ENCODE assay signal across 24 cellular contexts in genomic region chr4:10727140-10727880, GRCh38. TPM values are rescaled to one million over a fixed set of nuclear protein-coding genes. Genes with fewer than 3 reads are reported as not detected.
A peak's percentile ranks its signal among the peaks of the same experiment; 100 is the strongest.
DNase-seq lines count a peak whose midpoint lies in the region; ATAC-seq, FAIRE-seq and TF ChIP-seq lines count a peak whose summit lies in the region.
"Had no signal": no experiment of that assay in that cellular context is flagged by ENCODE, and none has a peak within 500 bp of the region (broad histone marks: within the 10 kb centered on the region; RNA-seq: fewer than 3 reads in every experiment).

No MANE protein-coding gene starts in this region.

- H3K9ac ChIP-seq in H9 (ENCODE audit: extremely low read depth, insufficient read length, low read length) = no peak overlapping the region

- H3K56ac ChIP-seq in H9 (ENCODE audit: insufficient read length, low read depth, low read length) = no peak overlapping the region

- H3K4me2 ChIP-seq in H9 (ENCODE audit: insufficient read depth, insufficient read length, low read length) = no peak overlapping the region
- H3K4me2 ChIP-seq: PC-9 had no signal

- H3K23me2 ChIP-seq in H9 (ENCODE audit: insufficient read length, low read depth, low read length, poor library complexity, severe bottlenecking) = no peaks in the 10 kb centered on the region

- H2AFZ ChIP-seq in H9 (ENCODE audit: low read length) = no peak overlapping the region
- H2AFZ ChIP-seq: PC-9 had no signal

- H3K4me1 Mint-ChIP-seq in stimulated activated memory B cell treated with anti-CD40 and anti-IgM and Interleukin-4, amounts not matched to agents 10 μg/mL and 1 μg/mL and 100 μg/mL, for 72 hours = peaks cover 77% of the 10 kb centered on the region
- H3K4me1 Mint-ChIP-seq in CD14-positive monocyte = peaks cover under 1% of the 10 kb centered on the region
- peaks cover 14 to 16% of the 10 kb centered on the region in 2 experiments for H3K4me1 Mint-ChIP-seq in H9
- H3K4me1 Mint-ChIP-seq: WTC11 had no signal

- no peak overlapping the region for H2BK120ac ChIP-seq in H9 (ENCODE audit: low read depth, low read length, poor library complexity, severe bottlenecking)

- DNase-seq in GM12892 (ENCODE audit: insufficient read length) (no peak), NCI-H69 (lab: John Stamatoyannopoulos, UW) (peak; percentile 5), CD14-positive monocyte (ENCODE audit: low spot score) (no peak), H9 (no peak)
- DNase-seq: AML-193, Caco-2, natural killer cell, NCI-H1436, ovary, PC-9, right cardiac atrium, SIG-M5, T-helper 17 cell had no signal

- no peak overlapping the region for H3K23ac ChIP-seq in H9 (ENCODE audit: insufficient read length, low read depth, low read length)

- peaks cover 5% of the 10 kb centered on the region for H3K9me3 Mint-ChIP-seq in stimulated activated memory B cell treated with anti-CD40 and anti-IgM and Interleukin-4, amounts not matched to agents 10 μg/mL and 1 μg/mL and 100 μg/mL, for 72 hours
- peaks cover 0 to 7% (median 0%) of the 10 kb centered on the region in 7 donors for H3K9me3 Mint-ChIP-seq in CD14-positive monocyte
- no peaks in the 10 kb centered on the region for H3K9me3 Mint-ChIP-seq in H9
- H3K9me3 Mint-ChIP-seq: natural killer cell had no signal

- TF ChIP-seq POLR2A in GM12892 (IDR thresholded peaks at IDR 0.05; ENCODE audit: low read depth, low read length) (no peak), GM19099 (IDR thresholded peaks at IDR 0.05; ENCODE audit: extremely low read depth, insufficient read length, low read depth) (peak; percentile 8)

- no peak overlapping the region for H3K4me3 Mint-ChIP-seq in stimulated activated memory B cell treated with anti-CD40 and anti-IgM and Interleukin-4, amounts not matched to agents 10 μg/mL and 1 μg/mL and 100 μg/mL, for 72 hours
- no peak overlapping the region for H3K4me3 Mint-ChIP-seq in CD14-positive monocyte
- no peak overlapping the region for H3K4me3 Mint-ChIP-seq in H9
- H3K4me3 Mint-ChIP-seq: activated T-helper 17 cell treated with anti-CD3 and anti-CD28 coated beads, Interleukin-2, amount 50 U/mL, for 72 hours; natural killer cell; T-helper 17 cell; type B pancreatic cell; WTC11 had no signal

- WGBS in H9 (ENCODE audit: extremely low coverage, insufficient read length, low lambda C conversion rate) = no CpG with 5 or more reads among the region's 6 CpGs

- H3K36me3 Mint-ChIP-seq in stimulated activated memory B cell treated with anti-CD40 and anti-IgM and Interleukin-4, amounts not matched to agents 10 μg/mL and 1 μg/mL and 100 μg/mL, for 72 hours = no peaks in the 10 kb centered on the region
- H3K36me3 Mint-ChIP-seq in CD14-positive monocyte (no peaks in the 10 kb centered on the region), H9 (ENCODE audit: insufficient read depth in 1 of 3, low read depth in 3 of 3) (no peaks in the 10 kb centered on the region)
- H3K36me3 Mint-ChIP-seq: natural killer cell, type B pancreatic cell had no signal

- ATAC-seq in stimulated activated memory B cell treated with anti-CD40 and anti-IgM and Interleukin-4, amounts not matched to agents 10 μg/mL and 1 μg/mL and 100 μg/mL, for 72 hours = peak; percentile 86
- ATAC-seq in GM18870 (IDR thresholded peaks at IDR 0.05; ENCODE audit: unreplicated experiment) = no peak
- ATAC-seq: activated T-helper 17 cell treated with anti-CD3 and anti-CD28 coated beads, Interleukin-2, amount 50 U/mL, for 72 hours; natural killer cell; right cardiac atrium; T-helper 17 cell; WTC11 had no signal

- no peak overlapping the region for H2BK12ac ChIP-seq in H9 (ENCODE audit: insufficient read length, low read depth, low read length)

- intact Hi-C loops in CD14-positive monocyte (cut with micrococcal nuclease) = no loop called here

- TF ChIP-seq CTCF in CD14-positive monocyte (IDR thresholded peaks at IDR 0.05) (no peak), H9 (conservative IDR thresholded peaks at IDR 0.05) (no peak)

- no peak overlapping the region for H3K4ac ChIP-seq in H9 (ENCODE audit: low read depth, low read length)

- no peaks in the 10 kb centered on the region for H4K20me1 ChIP-seq in H9 (ENCODE audit: control insufficient read depth, insufficient read depth, insufficient read length)

- no peak overlapping the region for H3K14ac ChIP-seq in H9 (ENCODE audit: insufficient read depth, low read length)

- H3K27me3 ChIP-seq in H9 (ENCODE audit: insufficient read depth, low read length) = no peaks in the 10 kb centered on the region
- H3K27me3 ChIP-seq: breast epithelium, ovary had no signal

- H3K27ac ChIP-seq in H9 (ENCODE audit: insufficient read length, low read depth, low read length) = no peak overlapping the region
- H3K27ac ChIP-seq: breast epithelium, ovary, PC-9 had no signal

- no peaks in the 10 kb centered on the region for H3K27me3 Mint-ChIP-seq in stimulated activated memory B cell treated with anti-CD40 and anti-IgM and Interleukin-4, amounts not matched to agents 10 μg/mL and 1 μg/mL and 100 μg/mL, for 72 hours
- H3K27me3 Mint-ChIP-seq in CD14-positive monocyte (ENCODE audit: low read depth in 3 of 3) (peaks cover 0 to 1% (median 0%) of the 10 kb centered on the region in 3 donors), H9 (ENCODE audit: low read depth) (no peaks in the 10 kb centered on the region)
- H3K27me3 Mint-ChIP-seq: activated T-helper 17 cell treated with anti-CD3 and anti-CD28 coated beads, Interleukin-2, amount 50 U/mL, for 72 hours; type B pancreatic cell had no signal

- no peak overlapping the region for H4K8ac ChIP-seq in H9 (replicated peaks; ENCODE audit: insufficient read length, low read depth, low read length)

- no peak overlapping the region for H2BK20ac ChIP-seq in H9 (ENCODE audit: low read depth, low read length, poor library complexity, severe bottlenecking)

- peak overlapping the region; percentile 88 for H3K27ac Mint-ChIP-seq in stimulated activated memory B cell treated with anti-CD40 and anti-IgM and Interleukin-4, amounts not matched to agents 10 μg/mL and 1 μg/mL and 100 μg/mL, for 72 hours
- H3K27ac Mint-ChIP-seq in CD14-positive monocyte (no peak overlapping the region), H9 (no peak overlapping the region)
- H3K27ac Mint-ChIP-seq: activated T-helper 17 cell treated with anti-CD3 and anti-CD28 coated beads, Interleukin-2, amount 50 U/mL, for 72 hours; natural killer cell; T-helper 17 cell; type B pancreatic cell; WTC11 had no signal

- peak; percentile 64 for FAIRE-seq in GM12892 (lab: Jason Lieb, UNC)
- FAIRE-seq: H1 had no signal

- no peak overlapping the region for H2BK5ac ChIP-seq in H9 (ENCODE audit: insufficient read length, low read length)

- no peak overlapping the region for H3K18ac ChIP-seq in H9 (ENCODE audit: insufficient read length, low read depth, low read length)

- H4K91ac ChIP-seq in H9 (ENCODE audit: insufficient read length, low read depth, low read length) = no peak overlapping the region

- no peaks in the 10 kb centered on the region for H3K4me1 ChIP-seq in H9 (ENCODE audit: insufficient read depth, low read length)
- H3K4me1 ChIP-seq: breast epithelium, Caco-2 had no signal

- no peaks in the 10 kb centered on the region for H3K9me3 ChIP-seq in H9 (ENCODE audit: control insufficient read depth, low read depth, low read length)
- H3K9me3 ChIP-seq: breast epithelium, Caco-2, ovary had no signal

- H3T11ph ChIP-seq in H9 (ENCODE audit: low read length) = no peak overlapping the region

- H3K79me2 ChIP-seq in H9 (ENCODE audit: insufficient read depth, low read length) = no peaks in the 10 kb centered on the region

- H2AK5ac ChIP-seq in H9 (ENCODE audit: insufficient read length, low read length) = no peak overlapping the region

- H2BK15ac ChIP-seq in H9 (ENCODE audit: low read depth, low read length) = no peak overlapping the region

- H4K5ac ChIP-seq in H9 (ENCODE audit: insufficient read length, low read depth, low read length) = no peak overlapping the region

- no peaks in the 10 kb centered on the region for H3K79me1 ChIP-seq in H9 (ENCODE audit: insufficient read depth, low read depth, low read length, poor library complexity, severe bottlenecking)

RNA-seq across cellular contexts. Expression of gene CLNK, which starts 42.7 kb away (rescaled TPM):
- 5.8 TPM for polyA plus RNA-seq in GM12892 (2012; ENCODE audit: missing spikeins)
- not detected for polyA plus RNA-seq in CD14-positive monocyte
- total RNA-seq in H9 (2021) = not detected in 2 replicates
- total RNA-seq: activated T-helper 17 cell treated with anti-CD3 and anti-CD28 coated beads, Interleukin-2, amount 50 U/mL, for 72 hours; Caco-2; fibroblast of villous mesenchyme; H1; kidney epithelial cell; mesenteric fat pad; PC-9; right cardiac atrium; WTC11 had no signal
- polyA plus RNA-seq: H1, right cardiac atrium had no signal
